In genomic region chr20:54633374-54633773, GRCh38 we compare ENCODE assay signal across 18 cellular contexts.
A peak's percentile ranks its signal among the peaks of the same experiment; 100 is the strongest.
DNase-seq lines count a peak whose midpoint lies in the region; ATAC-seq and TF ChIP-seq lines count a peak whose summit lies in the region.
"Had no signal": no experiment of that assay in that cellular context is flagged by ENCODE, and none has a peak within 500 bp of the region (broad histone marks: within the 10 kb centered on the region; RNA-seq: fewer than 3 reads in every experiment).

No MANE protein-coding gene starts in this region.

- H3K27me3 ChIP-seq in colonic mucosa, result no peaks in the 10 kb centered on the region

- H3K27ac Mint-ChIP-seq in glutamatergic neuron (ENCODE audit: unreplicated experiment), result peak overlapping the region; percentile 93
- H3K27ac Mint-ChIP-seq: nephron had no signal

- H3K36me3 ChIP-seq in colonic mucosa, result no peaks in the 10 kb centered on the region

- ATAC-seq in GM18870 (IDR thresholded peaks at IDR 0.05; ENCODE audit: unreplicated experiment), result peak; percentile 43
- ATAC-seq in GM21786 (IDR thresholded peaks at IDR 0.05; ENCODE audit: unreplicated experiment), result peak; percentile 30
- peak; percentile 38 for ATAC-seq in HG03342 (IDR thresholded peaks at IDR 0.05; ENCODE audit: unreplicated experiment)
- ATAC-seq: right cardiac atrium had no signal

- DNase-seq in glutamatergic neuron (no peak), DMS153 (lab: John Stamatoyannopoulos, UW) (no peak), colonic mucosa (no peak), UCSD-AML1 (lab: John Stamatoyannopoulos, UW; ENCODE audit: unreplicated experiment) (no peak), NCI-H1694 (lab: John Stamatoyannopoulos, UW) (no peak)
- DNase-seq: activated CD8-positive, alpha-beta memory T cell treated with anti-CD3 and anti-CD28 coated beads for 24 hours; activated effector memory CD4-positive, alpha-beta T cell treated with Interleukin-2 at 50 U/mL for 16 hours; AML-193; IMR-90; NCI-H1048; right cardiac atrium; SK-N-SH; stimulated activated CD4-positive, alpha-beta T cell treated with anti-CD3 and anti-CD28 coated beads, Interleukin-4, amount 100 ng/mL, for 24 hours had no signal

- intact Hi-C loops in colonic mucosa (cut with DNase I), result no loop called here

- peaks cover 6% of the 10 kb centered on the region for H3K27me3 Mint-ChIP-seq in glutamatergic neuron (ENCODE audit: unreplicated experiment)

- peaks cover 68% of the 10 kb centered on the region for H3K4me1 Mint-ChIP-seq in glutamatergic neuron (ENCODE audit: low read depth, unreplicated experiment)

- peak overlapping the region; percentile 33 for H3K4me3 Mint-ChIP-seq in glutamatergic neuron (ENCODE audit: unreplicated experiment)
- H3K4me3 Mint-ChIP-seq: nephron had no signal

- no peak overlapping the region for H3K27ac ChIP-seq in colonic mucosa

- peaks cover 4% of the 10 kb centered on the region for H3K9me3 Mint-ChIP-seq in glutamatergic neuron (ENCODE audit: unreplicated experiment)
- H3K9me3 Mint-ChIP-seq: nephron had no signal

- H3K9ac ChIP-seq in colonic mucosa (ENCODE audit: low read depth in 2 of 2, low read length in 2 of 2), result no peak overlapping the region
- H3K9ac ChIP-seq: SK-N-SH had no signal

- no peaks in the 10 kb centered on the region for H3K4me1 ChIP-seq in colonic mucosa

- TF ChIP-seq CTCF in glutamatergic neuron (IDR thresholded peaks at IDR 0.05; ENCODE audit: partially characterized antibody, unreplicated experiment) (no peak), colonic mucosa (IDR thresholded peaks at IDR 0.05) (no peak)

- H3K9me3 ChIP-seq in colonic mucosa, result no peaks in the 10 kb centered on the region
- H3K9me3 ChIP-seq: SK-N-SH had no signal

- no peak overlapping the region for H3K4me3 ChIP-seq in colonic mucosa
- H3K4me3 ChIP-seq: lung had no signal

- no peaks in the 10 kb centered on the region for H3K36me3 Mint-ChIP-seq in glutamatergic neuron (ENCODE audit: unreplicated experiment)
